ENCODE assay signal across 8 cellular contexts in genomic region chr9:109108318-109108717, GRCh38. TPM values are rescaled to one million over a fixed set of nuclear protein-coding genes. Genes with fewer than 3 reads are reported as not detected.
A peak's percentile ranks its signal among the peaks of the same experiment; 100 is the strongest.
DNase-seq lines count a peak whose midpoint lies in the region; ATAC-seq and TF ChIP-seq lines count a peak whose summit lies in the region.

No MANE protein-coding gene starts in this region.

- CTCF ChIA-PET in IMR-90 (lab: Yijun Ruan, JAX): no interaction called here
- CTCF ChIA-PET in activated B cell treated with CpG ODN at 0.5 μM for 24 hours (lab: Charles Lee): no interaction called here

- in situ Hi-C loops in IMR-90 (cut with MboI; ENCODE audit: low sequenced_read_pairs): loop anchor here (10.0 kb wide), 1 partner anchor 56 kb away; the partner anchor contains the start of gene FRRS1L

- peak overlapping the region in 6 of 11 experiments; percentile 21 to 56 (median 44); a peak in 7 of 22 replicates for H3K27ac ChIP-seq in BLaER1 treated with 17β-estradiol and CSF1 and Interleukin-3, amounts not matched to agents 10 nM and 100 nM
- H3K27ac ChIP-seq in IMR-90 (ENCODE audit: insufficient read depth, low read length) (no peak overlapping the region), left lung (peak overlapping the region; percentile 28 to 82), ovary (peak overlapping the region in 1 of 2 donors; percentile 70)

- TF ChIP-seq POLR2A in IMR-90 (IDR thresholded peaks at IDR 0.05; ENCODE audit: low read depth, low read length): no peak
- no peak for TF ChIP-seq POLR2A in ovary (IDR thresholded peaks at IDR 0.05)

- H3K18ac ChIP-seq in IMR-90 (ENCODE audit: low read depth, low read length): peak overlapping the region; percentile 58; the same call in 1 of the 2 replicates

- intact Hi-C loops in IMR-90 (cut with micrococcal nuclease) (no loop called here), activated B cell treated with CpG ODN at 0.5 μM for 24 hours (cut with micrococcal nuclease) (loop anchor here (10.0 kb wide), 1 partner anchor 356 kb away; no protein-coding TSS in a partner anchor), left lung (cut with DNase I) (no loop called here), ovary (cut with DNase I) (no loop called here)

- TF ChIP-seq CTCF in IMR-90 (conservative IDR thresholded peaks at IDR 0.05; ENCODE audit: low read depth, low read length): no peak
- no peak for TF ChIP-seq CTCF in activated B cell treated with CpG ODN at 0.5 μM for 24 hours (IDR thresholded peaks at IDR 0.05)
- TF ChIP-seq CTCF in left lung (IDR thresholded peaks at IDR 0.05): no peak
- no peak for TF ChIP-seq CTCF in ovary (IDR thresholded peaks at IDR 0.05)

- 0% methylated on average over 1 of the region's 4 CpGs; no CpG with 5 or more reads in 1 of the 2 experiments for WGBS in IMR-90 (ENCODE audit: extremely low coverage in 2 of 2, insufficient read length in 1 of 2), 2 experiments
- WGBS in ovary, 3 donors: 20 to 29% (median 25%) methylated on average over 4 of the region's 4 CpGs

- peaks cover 42 to 73% (median 60%) of the 10 kb centered on the region in 10 experiments for H3K4me1 ChIP-seq in BLaER1 treated with 17β-estradiol and CSF1 and Interleukin-3, amounts not matched to agents 10 nM and 100 nM
- H3K4me1 ChIP-seq in IMR-90 (ENCODE audit: control insufficient read depth, insufficient read depth, low read length): peaks cover 6% of the 10 kb centered on the region
- peaks cover 29 to 62% of the 10 kb centered on the region in 2 donors for H3K4me1 ChIP-seq in left lung
- peaks cover 11% of the 10 kb centered on the region for H3K4me1 ChIP-seq in ovary (ENCODE audit: insufficient read depth)

- H3K4me3 Mint-ChIP-seq in activated B cell treated with CpG ODN at 0.5 μM for 24 hours: no peak overlapping the region

- peak overlapping the region; percentile 61 for H3K27ac Mint-ChIP-seq in activated B cell treated with CpG ODN at 0.5 μM for 24 hours

- peak overlapping the region; percentile 98 for H2BK5ac ChIP-seq in IMR-90 (ENCODE audit: low read depth, low read length, poor library complexity, severe bottlenecking)

- H2AK5ac ChIP-seq in IMR-90 (ENCODE audit: low read depth, low read length): no peak overlapping the region

- H3K23ac ChIP-seq in IMR-90 (ENCODE audit: low read depth, low read length): peak overlapping the region; percentile 94; the same call in 1 of the 2 replicates

- no peak overlapping the region; the same call in 1 of the 2 replicates for H3K14ac ChIP-seq in IMR-90 (replicated peaks; ENCODE audit: low read depth, low read length)

- dilution Hi-C loops in IMR-90 (cut with HindIII; ENCODE audit: low sequenced_read_pairs, unreplicated experiment): no loop called here

- H4K8ac ChIP-seq in IMR-90 (ENCODE audit: low read depth in 2 of 2, low read length in 2 of 2): peak overlapping the region in 1 of 2 experiments; percentile 79; a peak in 1 of 4 replicates

- H3K56ac ChIP-seq in IMR-90 (ENCODE audit: extremely low read depth, insufficient read depth, low read length): no peak overlapping the region

- peak; percentile 71 for DNase-seq in IMR-90
- no peak for DNase-seq in activated B cell treated with CpG ODN at 0.5 μM for 24 hours
- no peak for DNase-seq in left lung
- no peak for DNase-seq in ecto neural progenitor cell (ENCODE audit: low spot score)
- no peak for DNase-seq in ovary
- no peak for DNase-seq in stimulated activated CD4-positive, alpha-beta T cell treated with anti-CD3 and anti-CD28 coated beads, Interleukin-12 subunit alpha, Interleukin-12 subunit beta, amount 100 ng/mL, for 4 hours

- H2AFZ ChIP-seq in IMR-90 (replicated peaks; ENCODE audit: low read length, poor library complexity): no peak overlapping the region

- no peak overlapping the region; the same call in 2 of the 3 replicates for H2BK15ac ChIP-seq in IMR-90 (ENCODE audit: low read depth, low read length)

- TF ChIP-seq EP300 in ovary (IDR thresholded peaks at IDR 0.05): no peak

- no peaks in the 10 kb centered on the region; a peak in 1 of 22 replicates for H3K27me3 ChIP-seq in BLaER1 treated with 17β-estradiol and CSF1 and Interleukin-3, amounts not matched to agents 10 nM and 100 nM
- no peaks in the 10 kb centered on the region for H3K27me3 ChIP-seq in IMR-90 (ENCODE audit: control insufficient read depth, insufficient read depth, low read length)
- H3K27me3 ChIP-seq in left lung: no peaks in the 10 kb centered on the region
- no peaks in the 10 kb centered on the region for H3K27me3 ChIP-seq in ovary

- H3K4ac ChIP-seq in IMR-90 (ENCODE audit: low read depth, low read length): peak overlapping the region; percentile 69; the same call in 1 of the 2 replicates

- H3K27me3 Mint-ChIP-seq in activated B cell treated with CpG ODN at 0.5 μM for 24 hours: no peaks in the 10 kb centered on the region

- POLR2A ChIA-PET in IMR-90 (lab: Charles Lee; ENCODE audit: unreplicated experiment): no interaction called here
- POLR2A ChIA-PET in activated B cell treated with CpG ODN at 0.5 μM for 24 hours (lab: Charles Lee): interaction anchor here (2.1 kb wide), 1 partner anchor 11 kb away, joined by 13 read pairs; the partner anchor contains the start of gene TMEM245

- H2BK20ac ChIP-seq in IMR-90 (ENCODE audit: low read depth, low read length): no peak overlapping the region

- H3K9me3 Mint-ChIP-seq in activated B cell treated with CpG ODN at 0.5 μM for 24 hours: peaks cover 4% of the 10 kb centered on the region

- no peak overlapping the region for H4K5ac ChIP-seq in IMR-90 (ENCODE audit: low read depth, low read length)

- peaks cover 24 to 72% (median 67%) of the 10 kb centered on the region in 11 experiments; a peak in 20 of 22 replicates for H4K20me1 ChIP-seq in BLaER1 treated with 17β-estradiol and CSF1 and Interleukin-3, amounts not matched to agents 10 nM and 100 nM
- H4K20me1 ChIP-seq in IMR-90 (ENCODE audit: insufficient read depth, low read length): no peaks in the 10 kb centered on the region; the same call in 1 of the 2 replicates

- H3K9me3 ChIP-seq in BLaER1 treated with 17β-estradiol and CSF1 and Interleukin-3, amounts not matched to agents 10 nM and 100 nM (replicated peaks in 1 of 11): peaks cover 24 to 28% (median 27%) of the 10 kb centered on the region in 11 experiments
- H3K9me3 ChIP-seq in IMR-90 (ENCODE audit: control insufficient read depth, insufficient read depth, low read length) (no peaks in the 10 kb centered on the region), left lung (no peaks in the 10 kb centered on the region), ovary (no peaks in the 10 kb centered on the region)

- H3K9me1 ChIP-seq in IMR-90 (ENCODE audit: insufficient read depth, low read length): 0 out of 2 replicates have a peak, but pooled peaks cover 3% of the 10 kb centered on the region

- H3K4me2 ChIP-seq in BLaER1 treated with 17β-estradiol and CSF1 and Interleukin-3, amounts not matched to agents 10 nM and 100 nM: peak overlapping the region; percentile 25 to 74 (median 53); a peak in 20 of 22 replicates
- peak overlapping the region; percentile 97; the same call in 1 of the 2 replicates for H3K4me2 ChIP-seq in IMR-90 (ENCODE audit: low read depth, low read length)

- TF ChIP-seq RAD21 in IMR-90 (IDR thresholded peaks at IDR 0.05; ENCODE audit: low read length): no peak

- ATAC-seq in IMR-90 (ENCODE audit: low read depth) (peak; percentile 50), activated B cell treated with CpG ODN at 0.5 μM for 24 hours (ENCODE audit: low read depth) (peak; percentile 52), left lung (peak; percentile 57), HG02970 (IDR thresholded peaks at IDR 0.05; ENCODE audit: low FRiP score, unreplicated experiment) (no peak)

- peak overlapping the region in 1 of 11 experiments; percentile 39; a peak in 2 of 22 replicates for H3K9ac ChIP-seq in BLaER1 treated with 17β-estradiol and CSF1 and Interleukin-3, amounts not matched to agents 10 nM and 100 nM
- H3K9ac ChIP-seq in IMR-90 (ENCODE audit: low read depth, low read length): no peak overlapping the region; the same call in 1 of the 2 replicates

- H3K4me1 Mint-ChIP-seq in activated B cell treated with CpG ODN at 0.5 μM for 24 hours: peaks cover 54% of the 10 kb centered on the region

- H3K36me3 ChIP-seq in BLaER1 treated with 17β-estradiol and CSF1 and Interleukin-3, amounts not matched to agents 10 nM and 100 nM: peaks cover 24 to 42% (median 28%) of the 10 kb centered on the region in 11 experiments
- H3K36me3 ChIP-seq in IMR-90 (ENCODE audit: control insufficient read depth, insufficient read depth, low read length) (peaks cover 2% of the 10 kb centered on the region), left lung (peaks cover 0 to 22% of the 10 kb centered on the region in 2 donors), ovary (no peaks in the 10 kb centered on the region)

- H3K79me1 ChIP-seq in IMR-90 (ENCODE audit: low read depth in 1 of 2, low read length in 2 of 2): peaks cover 0 to 16% of the 10 kb centered on the region in 2 experiments; a peak in 2 of 4 replicates

- H3K36me3 Mint-ChIP-seq in activated B cell treated with CpG ODN at 0.5 μM for 24 hours (ENCODE audit: low read depth): peaks cover 23% of the 10 kb centered on the region

- H2AK9ac ChIP-seq in IMR-90 (replicated peaks; ENCODE audit: low read depth, low read length, poor library complexity): no peak overlapping the region

- H2BK120ac ChIP-seq in IMR-90 (ENCODE audit: low read depth, low read length): peak overlapping the region; percentile 61; the same call in 1 of the 2 replicates

- peak overlapping the region; percentile 48; the same call in 1 of the 2 replicates for H4K91ac ChIP-seq in IMR-90 (ENCODE audit: insufficient read depth, low read depth, low read length)

- H3K4me3 ChIP-seq in BLaER1 treated with 17β-estradiol and CSF1 and Interleukin-3, amounts not matched to agents 10 nM and 100 nM: no peak overlapping the region
- H3K4me3 ChIP-seq in IMR-90 (ENCODE audit: insufficient read depth, low read depth, low read length) (peak overlapping the region; percentile 27; the same call in 1 of the 2 replicates), left lung (no peak overlapping the region), ovary (no peak overlapping the region)

- BruUV-seq in IMR-90 (replicated peaks; lab: Mats Ljungman, UMichigan): no TSS peak

RNA-seq across cellular contexts. Expression of gene TMEM245, which starts 11.4 kb away (rescaled TPM):
- 51.7 and 57.9 TPM in 2 replicates for total RNA-seq in IMR-90 (2012; rRNA removed)
- polyA plus RNA-seq in IMR-90 (2012; rRNA removed): 21.0 and 24.8 TPM in 2 replicates
- 11.7 and 26.8 TPM in 2 replicates for polyA plus RNA-seq in IMR-90 (2012; cell fraction: cytosol; rRNA removed)
- 4.9 and 24.1 TPM in 2 replicates for polyA plus RNA-seq in IMR-90 (2012; cell fraction: nucleus; rRNA removed; ENCODE audit: low replicate concordance)
- total RNA-seq in activated B cell treated with CpG ODN at 0.5 μM for 24 hours: 16.1 and 20.6 TPM in 2 replicates
- total RNA-seq in left lung: 10 to 100 TPM; 61.0 to 88.1 TPM
- 10 to 100 TPM; 51.0 to 91.1 (median 77.4) TPM for total RNA-seq in ovary
- polyA plus RNA-seq in ovary: 100 to 1,000 TPM in 1 of 2 donors, 10 to 100 TPM in 1; 28.1 to 102 TPM

RNA-seq across cellular contexts. Expression of gene FRRS1L, which starts 58.7 kb away (rescaled TPM):
- total RNA-seq in IMR-90 (2012; rRNA removed) (under 0.01 TPM in 1 of 2 replicates, not detected in the other), activated B cell treated with CpG ODN at 0.5 μM for 24 hours (not detected in 2 replicates), left lung (under 1 TPM in 1 of 2 donors, not detected in 1; 0.47 TPM), ovary (10 to 100 TPM in 6 of 7 donors, 1 to 10 TPM in 1; 8.3 to 49.8 (median 31.5) TPM)
- polyA plus RNA-seq in IMR-90 (2012; rRNA removed) (0.05 and 0.06 TPM in 2 replicates), ovary (10 to 100 TPM; 10.2 to 17.5 TPM)
- polyA plus RNA-seq in IMR-90 (2012; cell fraction: cytosol; rRNA removed): 0.01 and 0.03 TPM in 2 replicates
- polyA plus RNA-seq in IMR-90 (2012; cell fraction: nucleus; rRNA removed; ENCODE audit: low replicate concordance): under 0.01 and 0.08 TPM in 2 replicates
